1 cellular context compared by ENCODE assay signal in the genomic region with DNA sequence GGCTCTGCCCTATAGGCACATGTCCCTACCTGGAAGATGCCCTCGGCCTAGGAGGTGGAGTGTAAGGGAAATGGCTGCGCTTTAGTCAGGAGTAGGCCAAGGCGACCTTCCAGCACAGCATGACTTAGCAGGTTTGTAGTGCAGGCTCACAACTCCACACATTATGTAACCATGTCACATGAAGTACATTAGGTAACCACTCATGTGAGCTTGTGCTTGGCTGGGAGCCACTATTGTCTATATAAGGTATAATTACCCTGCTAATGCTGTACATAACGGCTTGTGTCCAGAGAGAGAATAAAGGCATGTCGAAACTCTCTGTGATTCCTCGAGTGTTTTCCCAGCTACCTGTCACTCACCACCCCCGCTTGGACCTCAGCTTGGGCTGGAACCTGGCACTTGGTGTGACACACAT.
A peak's percentile ranks its signal among the peaks of the same experiment; 100 is the strongest.
TF ChIP-seq lines count a peak whose summit lies in the region.

No MANE protein-coding gene starts in this region.

TF ChIP-seq in K562, 482 proteins besides CTCF, POLR2A, EP300 and RAD21 (continued from another document and continues in another):
- TF ChIP-seq ZNF318 (IDR thresholded peaks at IDR 0.05; ENCODE audit: borderline replicate concordance in 1 of 2, low read depth in 1 of 2) (no peak), RBFOX2 (IDR thresholded peaks at IDR 0.05; ENCODE audit: low read depth, low read length) (no peak), HMGN3 (IDR thresholded peaks at IDR 0.05; ENCODE audit: borderline replicate concordance, extremely low read depth, insufficient read length, low read depth, low read length) (no peak), PTRF (tag; IDR thresholded peaks at IDR 0.05) (0 out of 2 replicates have a peak, but pooled peaks have one; percentile 30), ZNF253 (CRISPR knock-in tag; conservative IDR thresholded peaks at IDR 0.05) (no peak), PTTG1 (tag; IDR thresholded peaks at IDR 0.05; ENCODE audit: low read depth) (peak; percentile 64; the same call in 1 of the 2 replicates), ZNF695 (CRISPR knock-in tag; IDR thresholded peaks at IDR 0.05) (no peak), TCF7L2 (IDR thresholded peaks at IDR 0.05; ENCODE audit: low read depth, low read length) (no peak), MGA (IDR thresholded peaks at IDR 0.05) (no peak), HDAC6 (IDR thresholded peaks at IDR 0.05; ENCODE audit: low read depth, low read length) (no peak), CHD1 (IDR thresholded peaks at IDR 0.05; ENCODE audit: low read length) (no peak), POLR3G (IDR thresholded peaks at IDR 0.05; ENCODE audit: extremely low read depth, insufficient read length, insufficient replicate concordance) (no peak), RBM14 (IDR thresholded peaks at IDR 0.05; ENCODE audit: borderline replicate concordance, insufficient read depth, low read depth, low read length) (no peak), ETV1 (tag; conservative IDR thresholded peaks at IDR 0.05; ENCODE audit: low read depth) (peak; percentile 40; the same call in 1 of the 2 replicates), SRSF7 (optimal IDR thresholded peaks at IDR 0.05; ENCODE audit: low read depth, low read length) (no peak), ELF1 (tag; IDR thresholded peaks at IDR 0.05) (no peak)
- TF ChIP-seq, protein P1, sequence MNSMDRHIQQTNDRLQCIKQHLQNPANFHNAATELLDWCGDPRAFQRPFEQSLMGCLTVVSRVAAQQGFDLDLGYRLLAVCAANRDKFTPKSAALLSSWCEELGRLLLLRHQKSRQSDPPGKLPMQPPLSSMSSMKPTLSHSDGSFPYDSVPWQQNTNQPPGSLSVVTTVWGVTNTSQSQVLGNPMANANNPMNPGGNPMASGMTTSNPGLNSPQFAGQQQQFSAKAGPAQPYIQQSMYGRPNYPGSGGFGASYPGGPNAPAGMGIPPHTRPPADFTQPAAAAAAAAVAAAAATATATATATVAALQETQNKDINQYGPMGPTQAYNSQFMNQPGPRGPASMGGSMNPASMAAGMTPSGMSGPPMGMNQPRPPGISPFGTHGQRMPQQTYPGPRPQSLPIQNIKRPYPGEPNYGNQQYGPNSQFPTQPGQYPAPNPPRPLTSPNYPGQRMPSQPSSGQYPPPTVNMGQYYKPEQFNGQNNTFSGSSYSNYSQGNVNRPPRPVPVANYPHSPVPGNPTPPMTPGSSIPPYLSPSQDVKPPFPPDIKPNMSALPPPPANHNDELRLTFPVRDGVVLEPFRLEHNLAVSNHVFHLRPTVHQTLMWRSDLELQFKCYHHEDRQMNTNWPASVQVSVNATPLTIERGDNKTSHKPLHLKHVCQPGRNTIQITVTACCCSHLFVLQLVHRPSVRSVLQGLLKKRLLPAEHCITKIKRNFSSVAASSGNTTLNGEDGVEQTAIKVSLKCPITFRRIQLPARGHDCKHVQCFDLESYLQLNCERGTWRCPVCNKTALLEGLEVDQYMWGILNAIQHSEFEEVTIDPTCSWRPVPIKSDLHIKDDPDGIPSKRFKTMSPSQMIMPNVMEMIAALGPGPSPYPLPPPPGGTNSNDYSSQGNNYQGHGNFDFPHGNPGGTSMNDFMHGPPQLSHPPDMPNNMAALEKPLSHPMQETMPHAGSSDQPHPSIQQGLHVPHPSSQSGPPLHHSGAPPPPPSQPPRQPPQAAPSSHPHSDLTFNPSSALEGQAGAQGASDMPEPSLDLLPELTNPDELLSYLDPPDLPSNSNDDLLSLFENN (IDR thresholded peaks at IDR 0.05; ENCODE audit: low read depth in 2 of 2, low read length in 2 of 2) = no peak
- TF ChIP-seq, protein P2, sequence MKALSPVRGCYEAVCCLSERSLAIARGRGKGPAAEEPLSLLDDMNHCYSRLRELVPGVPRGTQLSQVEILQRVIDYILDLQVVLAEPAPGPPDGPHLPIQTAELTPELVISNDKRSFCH (CRISPR knock-in tag; IDR thresholded peaks at IDR 0.05) = no peak
- TF ChIP-seq, protein P2 (tag; IDR thresholded peaks at IDR 0.05) = no peak
- TF ChIP-seq, protein P3, sequence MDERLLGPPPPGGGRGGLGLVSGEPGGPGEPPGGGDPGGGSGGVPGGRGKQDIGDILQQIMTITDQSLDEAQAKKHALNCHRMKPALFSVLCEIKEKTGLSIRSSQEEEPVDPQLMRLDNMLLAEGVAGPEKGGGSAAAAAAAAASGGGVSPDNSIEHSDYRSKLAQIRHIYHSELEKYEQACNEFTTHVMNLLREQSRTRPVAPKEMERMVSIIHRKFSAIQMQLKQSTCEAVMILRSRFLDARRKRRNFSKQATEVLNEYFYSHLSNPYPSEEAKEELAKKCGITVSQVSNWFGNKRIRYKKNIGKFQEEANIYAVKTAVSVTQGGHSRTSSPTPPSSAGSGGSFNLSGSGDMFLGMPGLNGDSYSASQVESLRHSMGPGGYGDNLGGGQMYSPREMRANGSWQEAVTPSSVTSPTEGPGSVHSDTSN (CRISPR knock-in tag; IDR thresholded peaks at IDR 0.05; ENCODE audit: low read depth) = no peak
- TF ChIP-seq, protein P3 (tag; conservative IDR thresholded peaks at IDR 0.05; ENCODE audit: low read depth) = no peak
